In the genomic region with DNA sequence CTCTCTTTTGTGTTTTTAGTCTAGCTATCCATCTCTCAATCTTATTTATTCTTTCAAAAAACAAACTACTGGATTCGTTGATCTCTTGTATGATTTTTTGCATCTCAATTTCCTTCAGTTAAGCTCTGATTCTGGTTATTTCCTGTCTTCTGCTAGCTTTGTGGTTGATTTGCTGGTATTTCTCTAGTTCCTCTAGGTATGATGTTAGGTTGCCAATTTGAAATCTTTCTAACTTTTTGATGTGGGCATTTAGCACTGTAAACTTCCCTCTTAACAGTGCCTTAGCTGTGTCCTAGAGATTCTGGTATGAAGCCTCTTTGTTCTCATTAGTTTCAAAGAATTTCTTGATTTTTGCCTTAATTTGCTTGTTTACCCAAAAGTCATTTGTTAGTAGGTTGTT, we compare ENCODE assay signal across 28 cellular contexts. TPM values are rescaled to one million over a fixed set of nuclear protein-coding genes. Genes with fewer than 3 reads are reported as not detected.
"Had no signal": no experiment of that assay in that cellular context is flagged by ENCODE, and none has a peak within 500 bp of the region (broad histone marks: within the 10 kb centered on the region; RNA-seq: fewer than 3 reads in every experiment).

No MANE protein-coding gene starts in this region.

- H3K36me3 ChIP-seq: lower lobe of right lung, neural progenitor cell, right atrium auricular region, suprapubic skin, transverse colon, upper lobe of right lung, uterus had no signal

- H3K27ac Mint-ChIP-seq: immature natural killer cell; nephron; neural progenitor cell; progenitor cell of endocrine pancreas; stimulated activated naive CD8-positive, alpha-beta T cell treated with anti-CD3 and anti-CD28 coated beads, Interleukin-15, amount 100 ng/mL, for 72 hours had no signal

- H3K4me3 Mint-ChIP-seq: immature natural killer cell; nephron; neural progenitor cell; stimulated activated naive CD8-positive, alpha-beta T cell treated with anti-CD3 and anti-CD28 coated beads, Interleukin-15, amount 100 ng/mL, for 72 hours had no signal

- H3K9me3 Mint-ChIP-seq: immature natural killer cell had no signal

- H3K27ac ChIP-seq: dorsolateral prefrontal cortex, lower lobe of right lung, neural progenitor cell, parathyroid adenoma, right atrium auricular region, suprapubic skin, transverse colon, upper lobe of right lung, uterus had no signal

- H2AFZ ChIP-seq: neural progenitor cell, parathyroid adenoma had no signal

- H3K9ac ChIP-seq: neural progenitor cell, parathyroid adenoma had no signal

- H3K27me3 ChIP-seq: neural progenitor cell, right atrium auricular region, suprapubic skin, transverse colon, upper lobe of right lung, uterus had no signal

- ATAC-seq: left ventricle myocardium superior; lower lobe of right lung; sciatic nerve; stimulated activated naive CD8-positive, alpha-beta T cell treated with anti-CD3 and anti-CD28 coated beads, Interleukin-15, amount 100 ng/mL, for 72 hours; upper lobe of right lung had no signal

- DNase-seq: cortex of kidney; dorsolateral prefrontal cortex; effector CD4-positive, alpha-beta T cell; hypothalamus; immature natural killer cell; islet precursor cell; kidney glomerular epithelial cell; left ventricle myocardium superior; lower lobe of right lung; stimulated activated CD4-positive, alpha-beta T cell treated with anti-CD3 and anti-CD28 coated beads, Interleukin-12 subunit alpha, Interleukin-12 subunit beta, amount 100 ng/mL, for 4 hours; stimulated activated CD4-positive, alpha-beta T cell treated with anti-CD3 and anti-CD28 coated beads, Interleukin-1b, Interleukin-23, amount 100 ng/mL, for 48 hours; stimulated activated CD4-positive, alpha-beta T cell treated with anti-CD3 and anti-CD28 coated beads, Interleukin-4, amount 100 ng/mL, for 1 hour; stimulated activated CD8-positive, alpha-beta memory T cell treated with anti-CD3 and anti-CD28 coated beads, Interleukin-4, amount 100 ng/mL, for 48 hours; stimulated activated naive CD8-positive, alpha-beta T cell treated with anti-CD3 and anti-CD28 coated beads, Interleukin-15, amount 100 ng/mL, for 72 hours; transverse colon; upper lobe of right lung; uterus had no signal

- H3K36me3 Mint-ChIP-seq: immature natural killer cell, neural progenitor cell had no signal

- H3K79me2 ChIP-seq: parathyroid adenoma had no signal

- H3K9me3 ChIP-seq: lower lobe of right lung, suprapubic skin, transverse colon, upper lobe of right lung had no signal

- H3K4me1 ChIP-seq: lower lobe of right lung, neural progenitor cell, parathyroid adenoma, right atrium auricular region, suprapubic skin, transverse colon, upper lobe of right lung, uterus had no signal

- H3K27me3 Mint-ChIP-seq: progenitor cell of endocrine pancreas; stimulated activated naive CD8-positive, alpha-beta T cell treated with anti-CD3 and anti-CD28 coated beads, Interleukin-15, amount 100 ng/mL, for 72 hours had no signal

- H3K4me2 ChIP-seq: neural progenitor cell, smooth muscle cell had no signal

- H3K4me3 ChIP-seq: dorsolateral prefrontal cortex, lower lobe of right lung, neural progenitor cell, right atrium auricular region, smooth muscle cell, suprapubic skin, transverse colon, upper lobe of right lung, uterus had no signal

- H3K4me1 Mint-ChIP-seq: immature natural killer cell, nephron, neural progenitor cell had no signal

RNA-seq across cellular contexts. Expression of a gene that starts 15.2 kb away (rescaled TPM):
- total RNA-seq: fibroblast of villous mesenchyme, myocyte, osteoblast had no signal
